ENCODE assay signal across 16 cellular contexts in genomic region chr6:17869753-17870050, GRCh38.
DNase-seq lines count a peak whose midpoint lies in the region; ATAC-seq and TF ChIP-seq lines count a peak whose summit lies in the region.
"Had no signal": no experiment of that assay in that cellular context is flagged by ENCODE, and none has a peak within 500 bp of the region (broad histone marks: within the 10 kb centered on the region; RNA-seq: fewer than 3 reads in every experiment).

No MANE protein-coding gene starts in this region.

- 100% methylated on average over 2 of the region's 3 CpGs; no CpG with 5 or more reads in 1 of the 2 experiments for WGBS in mesodermal cell (ENCODE audit: insufficient coverage in 2 of 2), 2 experiments

- no peaks in the 10 kb centered on the region for H3K36me3 ChIP-seq in cardiac muscle cell
- H3K36me3 ChIP-seq in mesodermal cell (ENCODE audit: control insufficient read depth, insufficient read depth, low read length): peaks cover 6% of the 10 kb centered on the region
- H3K36me3 ChIP-seq in vagina: no peaks in the 10 kb centered on the region
- H3K36me3 ChIP-seq: upper lobe of right lung had no signal

- intact Hi-C loops in left ventricle myocardium superior (cut with micrococcal nuclease) (loop anchor here (10.0 kb wide), 1 partner anchor 45 kb away; no protein-coding TSS in a partner anchor), dorsolateral prefrontal cortex (cut with DNase I) (loop anchor here (2.0 to 10.0 kb wide), 3 partner anchors 55 to 253 kb away; partner anchors contain the start of genes KIF13A (in 1 of the 2) and NHLRC1 (in 1 of the 2)), vagina (cut with DNase I) (loop anchor here (10.0 kb wide), 1 partner anchor 115 kb away; the partner anchor contains the start of gene KIF13A)

- H3K27me3 ChIP-seq in cardiac muscle cell: no peaks in the 10 kb centered on the region
- no peaks in the 10 kb centered on the region for H3K27me3 ChIP-seq in dorsolateral prefrontal cortex
- no peaks in the 10 kb centered on the region for H3K27me3 ChIP-seq in vagina
- H3K27me3 ChIP-seq: upper lobe of right lung had no signal

- H3K4me1 ChIP-seq in cardiac muscle cell (ENCODE audit: low read depth): peaks cover 13% of the 10 kb centered on the region
- H3K4me1 ChIP-seq in mesodermal cell (ENCODE audit: control insufficient read depth, insufficient read depth, low read length, poor library complexity, severe bottlenecking): peaks cover 21% of the 10 kb centered on the region
- H3K4me1 ChIP-seq in vagina: peaks cover 82% of the 10 kb centered on the region

- H3K9me3 ChIP-seq in cardiac muscle cell (ENCODE audit: low read depth): no peaks in the 10 kb centered on the region
- H3K9me3 ChIP-seq in mesodermal cell (ENCODE audit: control insufficient read depth, low read length): no peaks in the 10 kb centered on the region
- H3K9me3 ChIP-seq in vagina: no peaks in the 10 kb centered on the region
- H3K9me3 ChIP-seq: upper lobe of right lung had no signal

- no peak for TF ChIP-seq POLR2A in vagina (IDR thresholded peaks at IDR 0.05)

- H3K27ac ChIP-seq in cardiac muscle cell (peak overlapping the region; percentile 14), dorsolateral prefrontal cortex (peak overlapping the region; percentile 66 to 98 (median 92)), mesodermal cell (ENCODE audit: low read depth, low read length, severe bottlenecking) (peak overlapping the region; percentile 30), vagina (peak overlapping the region; percentile 60)
- H3K27ac ChIP-seq: upper lobe of right lung had no signal

- no peak for TF ChIP-seq CTCF in cardiac muscle cell (IDR thresholded peaks at IDR 0.05; ENCODE audit: low read depth, low read length)
- TF ChIP-seq CTCF in dorsolateral prefrontal cortex (IDR thresholded peaks at IDR 0.05 in 54 of 56, conservative IDR thresholded peaks at IDR 0.05 in 2 of 56; ENCODE audit: low read depth in 1 of 56, partially characterized antibody in 56 of 56): no peak
- TF ChIP-seq CTCF in vagina (IDR thresholded peaks at IDR 0.05): no peak

- H3K4me3 ChIP-seq in cardiac muscle cell (no peak overlapping the region), dorsolateral prefrontal cortex (peak overlapping the region in 10 of 59 donors; percentile 4 to 46 (median 10)), mesodermal cell (ENCODE audit: extremely low read depth, insufficient read depth, low read length, poor library complexity, severe bottlenecking) (no peak overlapping the region), vagina (peak overlapping the region in 1 of 2 donors; percentile 7)
- H3K4me3 ChIP-seq: upper lobe of right lung had no signal

- ATAC-seq in left ventricle myocardium superior: no peak
- no peak for ATAC-seq in HG03280 (IDR thresholded peaks at IDR 0.05; ENCODE audit: unreplicated experiment)
- ATAC-seq: upper lobe of right lung had no signal

- DNase-seq in cardiac muscle cell (ENCODE audit: low read depth in 1 of 2, low spot score in 1 of 2) (no peak), left ventricle myocardium superior (no peak), dorsolateral prefrontal cortex (no peak), vagina (ENCODE audit: extremely low spot score in 2 of 2) (no peak), NCI-H526 (lab: John Stamatoyannopoulos, UW) (no peak), COR-L47 (lab: John Stamatoyannopoulos, UW) (no peak)
- DNase-seq: activated gamma-delta T cell; aorta; CD4-positive, CD25-positive, alpha-beta regulatory T cell; kidney; MM.1S; NCI-H2029; NCI-H524 treated with DMSO at 0.1 percent for 48 hours; upper lobe of right lung had no signal

Comparison
In these comparisons a context has a peak if more than half of its experiments do, and no peak if none do; other contexts are left out.
1. H3K27ac ChIP-seq: peak in every context shown above with its lines; median percentile 92 in dorsolateral prefrontal cortex; 60 in vagina; 30 in mesodermal cell; 14 in cardiac muscle cell.